Comparison of ENCODE assay signal across 2 cellular contexts in the genomic region with DNA sequence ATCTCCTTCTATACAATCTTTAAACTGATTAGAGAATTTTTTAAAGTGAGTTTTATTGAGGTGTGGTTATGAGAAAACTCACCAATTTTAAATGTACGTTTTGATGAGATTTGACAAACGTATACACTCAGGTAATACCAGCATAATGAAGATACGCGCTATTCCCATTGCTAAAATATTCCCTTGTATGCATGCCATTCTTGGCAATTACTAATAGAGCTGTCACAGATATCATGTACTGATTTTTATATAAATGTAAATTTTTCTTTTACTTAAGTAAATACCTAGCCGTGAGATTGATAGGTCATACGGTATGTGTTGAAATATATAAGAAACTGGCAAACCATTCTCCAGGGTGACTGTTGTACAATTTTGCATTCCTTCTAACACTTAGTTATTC.
TF ChIP-seq lines count a peak whose summit lies in the region.

No MANE protein-coding gene starts in this region.

TF ChIP-seq in HepG2, 621 proteins besides CTCF, POLR2A, EP300 and RAD21 (continued from another document and continues in another):
- TF ChIP-seq ZNF280B (CRISPR knock-in tag; IDR thresholded peaks at IDR 0.05; ENCODE audit: borderline replicate concordance): no peak
- TF ChIP-seq RELA (CRISPR knock-in tag; IDR thresholded peaks at IDR 0.05): no peak
- no peak for TF ChIP-seq ZNF768 (CRISPR knock-in tag; IDR thresholded peaks at IDR 0.05)
- no peak for TF ChIP-seq ATRX (CRISPR knock-in tag; IDR thresholded peaks at IDR 0.05; ENCODE audit: borderline replicate concordance)
- no peak for TF ChIP-seq ZBTB40 (IDR thresholded peaks at IDR 0.05)
- no peak for TF ChIP-seq ZBTB40 (CRISPR knock-in tag; IDR thresholded peaks at IDR 0.05)
- TF ChIP-seq, protein P1, sequence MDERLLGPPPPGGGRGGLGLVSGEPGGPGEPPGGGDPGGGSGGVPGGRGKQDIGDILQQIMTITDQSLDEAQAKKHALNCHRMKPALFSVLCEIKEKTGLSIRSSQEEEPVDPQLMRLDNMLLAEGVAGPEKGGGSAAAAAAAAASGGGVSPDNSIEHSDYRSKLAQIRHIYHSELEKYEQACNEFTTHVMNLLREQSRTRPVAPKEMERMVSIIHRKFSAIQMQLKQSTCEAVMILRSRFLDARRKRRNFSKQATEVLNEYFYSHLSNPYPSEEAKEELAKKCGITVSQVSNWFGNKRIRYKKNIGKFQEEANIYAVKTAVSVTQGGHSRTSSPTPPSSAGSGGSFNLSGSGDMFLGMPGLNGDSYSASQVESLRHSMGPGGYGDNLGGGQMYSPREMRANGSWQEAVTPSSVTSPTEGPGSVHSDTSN (CRISPR knock-in tag; IDR thresholded peaks at IDR 0.05): no peak
- TF ChIP-seq STAG1 (CRISPR knock-in tag; IDR thresholded peaks at IDR 0.05): no peak
- no peak for TF ChIP-seq MLLT10 (CRISPR knock-in tag; IDR thresholded peaks at IDR 0.05)
- TF ChIP-seq, protein P2, sequence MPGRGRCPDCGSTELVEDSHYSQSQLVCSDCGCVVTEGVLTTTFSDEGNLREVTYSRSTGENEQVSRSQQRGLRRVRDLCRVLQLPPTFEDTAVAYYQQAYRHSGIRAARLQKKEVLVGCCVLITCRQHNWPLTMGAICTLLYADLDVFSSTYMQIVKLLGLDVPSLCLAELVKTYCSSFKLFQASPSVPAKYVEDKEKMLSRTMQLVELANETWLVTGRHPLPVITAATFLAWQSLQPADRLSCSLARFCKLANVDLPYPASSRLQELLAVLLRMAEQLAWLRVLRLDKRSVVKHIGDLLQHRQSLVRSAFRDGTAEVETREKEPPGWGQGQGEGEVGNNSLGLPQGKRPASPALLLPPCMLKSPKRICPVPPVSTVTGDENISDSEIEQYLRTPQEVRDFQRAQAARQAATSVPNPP (CRISPR knock-in tag; IDR thresholded peaks at IDR 0.05): no peak
- no peak for TF ChIP-seq ZFY (CRISPR knock-in tag; IDR thresholded peaks at IDR 0.05)
- no peak for TF ChIP-seq SCMH1 (CRISPR knock-in tag; IDR thresholded peaks at IDR 0.05; ENCODE audit: borderline replicate concordance)
- no peak for TF ChIP-seq RFXANK (CRISPR knock-in tag; IDR thresholded peaks at IDR 0.05)

TF ChIP-seq in neural cell, 6 proteins besides CTCF, POLR2A, EP300 and RAD21 (continued from another document):
- TF ChIP-seq, protein P3, sequence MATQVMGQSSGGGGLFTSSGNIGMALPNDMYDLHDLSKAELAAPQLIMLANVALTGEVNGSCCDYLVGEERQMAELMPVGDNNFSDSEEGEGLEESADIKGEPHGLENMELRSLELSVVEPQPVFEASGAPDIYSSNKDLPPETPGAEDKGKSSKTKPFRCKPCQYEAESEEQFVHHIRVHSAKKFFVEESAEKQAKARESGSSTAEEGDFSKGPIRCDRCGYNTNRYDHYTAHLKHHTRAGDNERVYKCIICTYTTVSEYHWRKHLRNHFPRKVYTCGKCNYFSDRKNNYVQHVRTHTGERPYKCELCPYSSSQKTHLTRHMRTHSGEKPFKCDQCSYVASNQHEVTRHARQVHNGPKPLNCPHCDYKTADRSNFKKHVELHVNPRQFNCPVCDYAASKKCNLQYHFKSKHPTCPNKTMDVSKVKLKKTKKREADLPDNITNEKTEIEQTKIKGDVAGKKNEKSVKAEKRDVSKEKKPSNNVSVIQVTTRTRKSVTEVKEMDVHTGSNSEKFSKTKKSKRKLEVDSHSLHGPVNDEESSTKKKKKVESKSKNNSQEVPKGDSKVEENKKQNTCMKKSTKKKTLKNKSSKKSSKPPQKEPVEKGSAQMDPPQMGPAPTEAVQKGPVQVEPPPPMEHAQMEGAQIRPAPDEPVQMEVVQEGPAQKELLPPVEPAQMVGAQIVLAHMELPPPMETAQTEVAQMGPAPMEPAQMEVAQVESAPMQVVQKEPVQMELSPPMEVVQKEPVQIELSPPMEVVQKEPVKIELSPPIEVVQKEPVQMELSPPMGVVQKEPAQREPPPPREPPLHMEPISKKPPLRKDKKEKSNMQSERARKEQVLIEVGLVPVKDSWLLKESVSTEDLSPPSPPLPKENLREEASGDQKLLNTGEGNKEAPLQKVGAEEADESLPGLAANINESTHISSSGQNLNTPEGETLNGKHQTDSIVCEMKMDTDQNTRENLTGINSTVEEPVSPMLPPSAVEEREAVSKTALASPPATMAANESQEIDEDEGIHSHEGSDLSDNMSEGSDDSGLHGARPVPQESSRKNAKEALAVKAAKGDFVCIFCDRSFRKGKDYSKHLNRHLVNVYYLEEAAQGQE (IDR thresholded peaks at IDR 0.05; ENCODE audit: borderline replicate concordance): peak; percentile 82
